11 cellular contexts compared by ENCODE assay signal in the genomic region with DNA sequence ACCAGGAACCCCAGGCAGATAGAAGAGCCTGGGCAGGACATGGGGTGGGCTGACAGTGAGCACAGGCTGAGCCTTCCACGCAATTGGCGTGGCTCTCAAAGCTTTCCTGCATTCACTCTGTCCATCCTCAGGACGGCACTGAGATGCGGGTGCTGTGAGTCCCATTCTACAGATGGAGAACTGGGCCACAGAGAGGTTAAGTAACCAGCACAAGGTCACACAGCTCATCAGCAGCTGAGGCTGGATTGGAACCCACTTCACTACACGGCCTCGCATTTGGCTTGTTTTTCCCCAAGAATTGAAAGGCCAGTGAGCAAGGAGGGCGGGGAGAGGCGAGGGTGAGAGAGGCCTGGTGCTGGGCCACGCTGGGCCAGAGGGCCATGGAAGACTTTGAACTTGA. TPM values are rescaled to one million over a fixed set of nuclear protein-coding genes. Genes with fewer than 3 reads are reported as not detected.
"Had no signal": no experiment of that assay in that cellular context is flagged by ENCODE, and none has a peak within 500 bp of the region (broad histone marks: within the 10 kb centered on the region; RNA-seq: fewer than 3 reads in every experiment).

No MANE protein-coding gene starts in this region.

- H3K4me3 ChIP-seq: GM23248 had no signal

- H3K9ac ChIP-seq: GM23248, KMS-11 had no signal

- H3K27ac ChIP-seq: GM23248, HL-60, KMS-11 had no signal

- DNase-seq: GM23248, GOT3, H9, HCEC 1CT, HFFc6, IMR-90, KBM-7 had no signal

- H2AFZ ChIP-seq: GM23248 had no signal

- FAIRE-seq: H54 had no signal

- H3K4me2 ChIP-seq: KMS-11 had no signal

RNA-seq across cellular contexts. Expression of gene GRIP2, which starts 36.0 kb away (rescaled TPM):
- total RNA-seq: HT1080, IMR-90 had no signal
